1 cellular context compared by ENCODE assay signal in genomic region chr22:43293661-43294392, GRCh38.
TF ChIP-seq lines count a peak whose summit lies in the region.

No MANE protein-coding gene starts in this region.

TF ChIP-seq in K562, 482 proteins besides CTCF, POLR2A, EP300 and RAD21 (continued from another document and continues in another):
- TF ChIP-seq MEIS2 (IDR thresholded peaks at IDR 0.05; ENCODE audit: partially characterized antibody) (peak; percentile 49), JUND (IDR thresholded peaks at IDR 0.05; ENCODE audit: borderline replicate concordance, low read depth, low read length) (peak; percentile 60), JUND (tag; IDR thresholded peaks at IDR 0.05; ENCODE audit: borderline replicate concordance, low read depth, low read length) (peak; percentile 33; the same call in 1 of the 3 replicates), PBX2 (CRISPR knock-in tag; IDR thresholded peaks at IDR 0.05; ENCODE audit: low read depth) (no peak), PBX2 (tag; conservative IDR thresholded peaks at IDR 0.05; ENCODE audit: low read depth) (0 out of 2 replicates have a peak, but pooled peaks have one; percentile 7), TCF3 (CRISPR knock-in tag; IDR thresholded peaks at IDR 0.05) (peak; percentile 29; the same call in 1 of the 2 replicates), MAX (CRISPR knock-in tag; IDR thresholded peaks at IDR 0.05) (peak; percentile 7; the same call in 1 of the 2 replicates), CREM (IDR thresholded peaks at IDR 0.05; ENCODE audit: low read depth) (peak; percentile 48), CBFA2T2 (conservative IDR thresholded peaks at IDR 0.05) (0 out of 2 replicates have a peak, but pooled peaks have one; percentile 2), SOX6 (IDR thresholded peaks at IDR 0.05) (peak; percentile 76), PHF8 (IDR thresholded peaks at IDR 0.05; ENCODE audit: borderline replicate concordance, low read length) (peak; percentile 26; the same call in 1 of the 2 replicates), FOXK2 (conservative IDR thresholded peaks at IDR 0.05 in 1 of 2, IDR thresholded peaks at IDR 0.05 in 1 of 2; ENCODE audit: low read depth in 2 of 2) (peak; percentile 85 to 90), DPF2 (IDR thresholded peaks at IDR 0.05) (0 out of 2 replicates have a peak, but pooled peaks have one; percentile 20), PRDM10 (IDR thresholded peaks at IDR 0.05; ENCODE audit: partially characterized antibody) (peak; percentile 20), MGA (IDR thresholded peaks at IDR 0.05) (peak; percentile 74), SRF (CRISPR knock-in tag; IDR thresholded peaks at IDR 0.05) (peak in 1 of 2 experiments; percentile 55; a peak in 1 of 4 replicates), CREB1 (IDR thresholded peaks at IDR 0.05) (no peak), CREB1 (CRISPR knock-in tag; IDR thresholded peaks at IDR 0.05) (0 out of 2 replicates have a peak, but pooled peaks have one; percentile 29), NRF1 (conservative IDR thresholded peaks at IDR 0.05 in 1 of 2, IDR thresholded peaks at IDR 0.05 in 1 of 2) (peak; percentile 49 to 54; a peak in 3 of 4 replicates), CTBP1 (IDR thresholded peaks at IDR 0.05; ENCODE audit: borderline replicate concordance) (0 out of 2 replicates have a peak, but pooled peaks have one; percentile 30), MYC (IDR thresholded peaks at IDR 0.05; ENCODE audit: low read depth, low read length) (peak; percentile 57), MYC (CRISPR knock-in tag; IDR thresholded peaks at IDR 0.05; ENCODE audit: borderline replicate concordance, low read depth) (no peak), ATF1 (CRISPR knock-in tag; IDR thresholded peaks at IDR 0.05) (no peak), ATF1 (tag; IDR thresholded peaks at IDR 0.05) (peak; percentile 35; the same call in 1 of the 2 replicates), HDAC3 (IDR thresholded peaks at IDR 0.05; ENCODE audit: borderline replicate concordance, partially characterized antibody) (no peak), ZNF324 (CRISPR knock-in tag; IDR thresholded peaks at IDR 0.05) (no peak), ZFX (CRISPR knock-in tag; IDR thresholded peaks at IDR 0.05) (peak; percentile 55), TOE1 (IDR thresholded peaks at IDR 0.05; ENCODE audit: borderline replicate concordance) (peak; percentile 77; the same call in 1 of the 2 replicates), TOE1 (CRISPR knock-in tag; IDR thresholded peaks at IDR 0.05; ENCODE audit: borderline replicate concordance, low read depth) (no peak), BHLHE40 (IDR thresholded peaks at IDR 0.05; ENCODE audit: low read length) (peak; percentile 43; the same call in 1 of the 2 replicates), E2F6 (IDR thresholded peaks at IDR 0.05; ENCODE audit: borderline replicate concordance in 1 of 2, extremely low read depth in 1 of 2, insufficient read depth in 1 of 2, insufficient read length in 1 of 2, low read depth in 1 of 2, low read length in 1 of 2, poor library complexity in 1 of 2, severe bottlenecking in 1 of 2) (peak in 1 of 2 experiments; percentile 58), ID3 (CRISPR knock-in tag; IDR thresholded peaks at IDR 0.05) (no peak), ID3 (tag; IDR thresholded peaks at IDR 0.05) (no peak), NFE2 (IDR thresholded peaks at IDR 0.05; ENCODE audit: low read depth) (peak; percentile 69), L3MBTL2 (IDR thresholded peaks at IDR 0.05) (peak; percentile 93), HCFC1 (IDR thresholded peaks at IDR 0.05; ENCODE audit: low read depth, low read length) (no peak), UBTF (IDR thresholded peaks at IDR 0.05; ENCODE audit: borderline replicate concordance in 1 of 2, low read depth in 2 of 2, low read length in 2 of 2) (peak in 1 of 2 experiments; percentile 89; a peak in 2 of 4 replicates)
